ENCODE assay signal across 8 cellular contexts in genomic region chr17:50950002-50950877, GRCh38.
DNase-seq lines count a peak whose midpoint lies in the region; ATAC-seq and TF ChIP-seq lines count a peak whose summit lies in the region.

No MANE protein-coding gene starts in this region.

- no peaks in the 10 kb centered on the region for H3K9me3 ChIP-seq in heart left ventricle

- DNase-seq in DMS153 treated with DMSO at 0.1 percent for 48 hours (lab: John Stamatoyannopoulos, UW; ENCODE audit: unreplicated experiment): peak; percentile 56
- DNase-seq in DMS153 (lab: John Stamatoyannopoulos, UW): no peak
- DNase-seq in M059J (ENCODE audit: low read depth): peak; percentile 90
- peak; percentile 88 for DNase-seq in SKM-1 (lab: John Stamatoyannopoulos, UW; ENCODE audit: unreplicated experiment)
- DNase-seq in amygdala (lab: John Stamatoyannopoulos, UW): peak in 50 of 56 donors; percentile 21 to 83 (median 62)
- peak; percentile 77 to 90 (median 86) for DNase-seq in heart left ventricle
- DNase-seq in pons (ENCODE audit: low spot score): peak; percentile 81

- H3K36me3 ChIP-seq in heart left ventricle: no peaks in the 10 kb centered on the region

- peaks cover 0 to 67% (median 46%) of the 10 kb centered on the region in 12 donors for H3K4me1 ChIP-seq in heart left ventricle

- WGBS in heart left ventricle, 4 donors: 7 to 15% (median 12%) methylated on average over 16 to 25 of the region's 25 CpGs

- peak overlapping the region in 3 of 12 donors; percentile 0 to 16 (median 2) for H3K4me3 ChIP-seq in heart left ventricle

- no peak for TF ChIP-seq POLR2A in heart left ventricle (IDR thresholded peaks at IDR 0.05)

- TF ChIP-seq CTCF in heart left ventricle (IDR thresholded peaks at IDR 0.05): peak; percentile 62 to 87 (median 81)

- peak; percentile 78 to 88 (median 86) for ATAC-seq in heart left ventricle
- no peak for ATAC-seq in GM18517 (IDR thresholded peaks at IDR 0.05; ENCODE audit: unreplicated experiment)

- no peaks in the 10 kb centered on the region for H3K27me3 ChIP-seq in heart left ventricle

- intact Hi-C loops in heart left ventricle (cut with DNase I): loop anchor here (1.0 to 10.0 kb wide), 9 partner anchors 83 to 405 kb away; partner anchors contain the start of genes SPATA20 (in 3 of the 10) and TOB1 (in 1 of the 10)

- peak overlapping the region; percentile 71 to 91 (median 82) for H3K27ac ChIP-seq in heart left ventricle
